In genomic region chr2:83823238-83823637, GRCh38 we compare ENCODE assay signal across 26 cellular contexts.
"Had no signal": no experiment of that assay in that cellular context is flagged by ENCODE, and none has a peak within 500 bp of the region (broad histone marks: within the 10 kb centered on the region; RNA-seq: fewer than 3 reads in every experiment).

No MANE protein-coding gene starts in this region.

- H3K4me3 ChIP-seq: adrenal gland, breast epithelium, MG63, SK-N-MC had no signal

- H3K36me3 ChIP-seq: adrenal gland, breast epithelium, MG63 had no signal

- H3K36me3 Mint-ChIP-seq: activated naive CD8-positive, alpha-beta T cell had no signal

- H3K4me1 Mint-ChIP-seq: activated CD4-positive, alpha-beta memory T cell treated with anti-CD3 and anti-CD28 coated beads, Interleukin-2, amount 10 ng/mL, durations not matched to agents 7 days and 5 days; activated CD4-positive, alpha-beta T cell treated with anti-CD3 and anti-CD28 coated beads, Interleukin-2, amount 10 ng/mL, durations not matched to agents 7 days and 5 days; activated T-helper 17 cell treated with anti-CD3 and anti-CD28 coated beads, Interleukin-2, amount 50 U/mL, for 72 hours had no signal

- H3K9me3 ChIP-seq: adrenal gland, breast epithelium, MG63 had no signal

- H3K27ac Mint-ChIP-seq: activated CD4-positive, alpha-beta memory T cell treated with anti-CD3 and anti-CD28 coated beads, Interleukin-2, amount 10 ng/mL, durations not matched to agents 7 days and 5 days; activated CD4-positive, alpha-beta T cell treated with anti-CD3 and anti-CD28 coated beads, Interleukin-2, amount 10 ng/mL, durations not matched to agents 7 days and 5 days; activated naive CD4-positive, alpha-beta T cell treated with anti-CD3 and anti-CD28 coated beads for 36 hours; activated naive CD8-positive, alpha-beta T cell; activated T-helper 17 cell treated with anti-CD3 and anti-CD28 coated beads, Interleukin-2, amount 50 U/mL, for 72 hours had no signal

- ATAC-seq: activated T-helper 17 cell treated with anti-CD3 and anti-CD28 coated beads, Interleukin-2, amount 50 U/mL, for 72 hours; Panc1; Right ventricle myocardium inferior had no signal

- H3K4me1 ChIP-seq: adrenal gland, breast epithelium had no signal

- H3K27me3 ChIP-seq: adrenal gland, breast epithelium, MG63 had no signal

- H3K27me3 Mint-ChIP-seq: activated CD4-positive, alpha-beta memory T cell treated with anti-CD3 and anti-CD28 coated beads, Interleukin-2, amount 10 ng/mL, durations not matched to agents 7 days and 5 days; activated CD4-positive, alpha-beta T cell treated with anti-CD3 and anti-CD28 coated beads, Interleukin-2, amount 10 ng/mL, durations not matched to agents 7 days and 5 days had no signal

- DNase-seq: activated CD4-positive, alpha-beta memory T cell treated with anti-CD3 and anti-CD28 coated beads, Interleukin-2, amount 10 ng/mL, durations not matched to agents 7 days and 5 days; activated CD4-positive, alpha-beta T cell treated with anti-CD3 and anti-CD28 coated beads, Interleukin-2, amount 10 ng/mL, durations not matched to agents 7 days and 5 days; activated CD4-positive, CD25-positive, alpha-beta regulatory T cell; activated gamma-delta T cell; activated naive CD4-positive, alpha-beta T cell treated with anti-CD3 and anti-CD28 coated beads for 36 hours; activated T-cell treated with anti-CD3 and anti-CD28 coated beads for 4 hours; activated T-cell treated with anti-CD3 and anti-CD28 coated beads, Interleukin-2, amount 50 U/mL, for 48 hours; adrenal gland; central memory CD4-positive, alpha-beta T cell; MG63; MV-4-11; NCI-H1092 treated with DMSO at 0.1 percent for 48 hours; NCI-H1436; NCI-H1930; NCI-H345; NCI-H510A treated with DMSO at 0.1 percent for 48 hours; NCI-H69; RPMI8226; T-helper 1 cell had no signal

- H3K27ac ChIP-seq: adrenal gland, breast epithelium, SK-N-MC, VCaP had no signal

- H3K9me3 Mint-ChIP-seq: activated CD4-positive, alpha-beta memory T cell treated with anti-CD3 and anti-CD28 coated beads, Interleukin-2, amount 10 ng/mL, durations not matched to agents 7 days and 5 days; activated CD4-positive, alpha-beta T cell treated with anti-CD3 and anti-CD28 coated beads, Interleukin-2, amount 10 ng/mL, durations not matched to agents 7 days and 5 days; activated naive CD4-positive, alpha-beta T cell treated with anti-CD3 and anti-CD28 coated beads for 36 hours; activated T-helper 17 cell treated with anti-CD3 and anti-CD28 coated beads, Interleukin-2, amount 50 U/mL, for 72 hours had no signal

- H3K4me3 Mint-ChIP-seq: activated CD4-positive, alpha-beta memory T cell treated with anti-CD3 and anti-CD28 coated beads, Interleukin-2, amount 10 ng/mL, durations not matched to agents 7 days and 5 days; activated CD4-positive, alpha-beta T cell treated with anti-CD3 and anti-CD28 coated beads, Interleukin-2, amount 10 ng/mL, durations not matched to agents 7 days and 5 days; activated naive CD4-positive, alpha-beta T cell treated with anti-CD3 and anti-CD28 coated beads for 36 hours; activated naive CD8-positive, alpha-beta T cell; activated T-helper 17 cell treated with anti-CD3 and anti-CD28 coated beads, Interleukin-2, amount 50 U/mL, for 72 hours had no signal
